ENCODE assay signal across 16 cellular contexts in genomic region chr6:168030881-168031280, GRCh38. TPM values are rescaled to one million over a fixed set of nuclear protein-coding genes. Genes with fewer than 3 reads are reported as not detected.
DNase-seq lines count a peak whose midpoint lies in the region; ATAC-seq, FAIRE-seq and TF ChIP-seq lines count a peak whose summit lies in the region.
"Had no signal": no experiment of that assay in that cellular context is flagged by ENCODE, and none has a peak within 500 bp of the region (broad histone marks: within the 10 kb centered on the region; RNA-seq: fewer than 3 reads in every experiment).

No MANE protein-coding gene starts in this region.

- BruUV-seq in IMR-90 (replicated peaks; lab: Mats Ljungman, UMichigan) = no TSS peak

- no peaks in the 10 kb centered on the region for H3K79me2 ChIP-seq in GM23248 (ENCODE audit: insufficient read depth)

- H2AFZ ChIP-seq in GM23248 (no peak overlapping the region), IMR-90 (replicated peaks; ENCODE audit: low read length, poor library complexity) (no peak overlapping the region)

- no peak overlapping the region for H4K5ac ChIP-seq in IMR-90 (ENCODE audit: low read depth, low read length)

- H3K4me3 ChIP-seq in GM23248 (no peak overlapping the region), IMR-90 (ENCODE audit: insufficient read depth, low read depth, low read length) (no peak overlapping the region), right atrium auricular region (no peak overlapping the region), psoas muscle (no peak overlapping the region), small intestine (ENCODE audit: low read depth in 1 of 2, low read length in 2 of 2) (no peak overlapping the region)

- H3K9me3 ChIP-seq in GM23248 (ENCODE audit: low read depth) (no peaks in the 10 kb centered on the region), IMR-90 (ENCODE audit: control insufficient read depth, insufficient read depth, low read length) (no peaks in the 10 kb centered on the region), right atrium auricular region (no peaks in the 10 kb centered on the region), psoas muscle (no peaks in the 10 kb centered on the region), small intestine (ENCODE audit: control insufficient read depth, low read depth) (no peaks in the 10 kb centered on the region)
- H3K9me3 ChIP-seq: SK-N-SH had no signal

- H3K9me1 ChIP-seq in IMR-90 (ENCODE audit: insufficient read depth, low read length) = peaks cover 14% of the 10 kb centered on the region

- no peaks in the 10 kb centered on the region for H3K36me3 ChIP-seq in GM23248 (ENCODE audit: low read depth)
- H3K36me3 ChIP-seq in IMR-90 (ENCODE audit: control insufficient read depth, insufficient read depth, low read length) = no peaks in the 10 kb centered on the region
- H3K36me3 ChIP-seq in right atrium auricular region = no peaks in the 10 kb centered on the region
- no peaks in the 10 kb centered on the region for H3K36me3 ChIP-seq in psoas muscle (ENCODE audit: insufficient read depth in 1 of 2, low read depth in 1 of 2)
- no peaks in the 10 kb centered on the region for H3K36me3 ChIP-seq in small intestine (ENCODE audit: control insufficient read depth in 2 of 2, insufficient read depth in 2 of 2, low read length in 2 of 2)

- H3K23ac ChIP-seq in IMR-90 (ENCODE audit: low read depth, low read length) = no peak overlapping the region

- H3K14ac ChIP-seq in IMR-90 (replicated peaks; ENCODE audit: low read depth, low read length) = 0 out of 2 replicates have a peak overlapping the region, but pooled peaks have one; percentile 8

- H2BK15ac ChIP-seq in IMR-90 (ENCODE audit: low read depth, low read length) = peak overlapping the region; percentile 28; the same call in 1 of the 3 replicates

- no peak overlapping the region for H3K56ac ChIP-seq in IMR-90 (ENCODE audit: extremely low read depth, insufficient read depth, low read length)

- CTCF ChIA-PET in IMR-90 (lab: Yijun Ruan, JAX) = no interaction called here

- WGBS in GM23248 (ENCODE audit: low coverage in 1 of 2, low lambda C conversion rate in 2 of 2, missing lambda C conversion rate in 2 of 2), 2 experiments = 98 to 100% methylated on average over 2 of the region's 2 CpGs
- WGBS in IMR-90 (ENCODE audit: extremely low coverage in 2 of 2, insufficient read length in 1 of 2), 2 experiments = no CpG with 5 or more reads among the region's 2 CpGs
- 31 to 47% (median 35%) methylated on average over 2 of the region's 2 CpGs for WGBS in psoas muscle, 3 donors
- 69 to 91% (median 79%) methylated on average over 2 of the region's 2 CpGs for WGBS in small intestine, 3 donors

- no peak for FAIRE-seq in small intestine (lab: Jason Lieb, UNC)
- FAIRE-seq: H54, HTR-8/SVneo had no signal

- intact Hi-C loops in IMR-90 (cut with micrococcal nuclease) = loop anchor here (10.0 kb wide), 2 partner anchors 76 to 206 kb away; partner anchors contain the start of gene AFDN
- intact Hi-C loops in psoas muscle (cut with DNase I) = no loop called here

- H3K79me1 ChIP-seq in IMR-90 (ENCODE audit: low read depth in 1 of 2, low read length in 2 of 2) = no peaks in the 10 kb centered on the region

- TF ChIP-seq POLR2A in IMR-90 (IDR thresholded peaks at IDR 0.05; ENCODE audit: low read depth, low read length) = no peak

- in situ Hi-C loops in GM23248 (cut with MboI) (no loop called here), IMR-90 (cut with MboI; ENCODE audit: low sequenced_read_pairs) (no loop called here)

- H4K20me1 ChIP-seq in GM23248 (ENCODE audit: insufficient read depth) (no peaks in the 10 kb centered on the region), IMR-90 (ENCODE audit: insufficient read depth, low read length) (no peaks in the 10 kb centered on the region)

- H3K27ac ChIP-seq in GM23248 (no peak overlapping the region), IMR-90 (ENCODE audit: insufficient read depth, low read length) (no peak overlapping the region), right atrium auricular region (peak overlapping the region in 1 of 2 donors; percentile 60), psoas muscle (peak overlapping the region; percentile 67), small intestine (ENCODE audit: low read depth in 1 of 2, low read length in 1 of 2) (no peak overlapping the region)
- H3K27ac ChIP-seq: HL-60 had no signal

- H2AK5ac ChIP-seq in IMR-90 (ENCODE audit: low read depth, low read length) = no peak overlapping the region

- H4K8ac ChIP-seq in IMR-90 (ENCODE audit: low read depth in 2 of 2, low read length in 2 of 2) = peak overlapping the region in 1 of 2 experiments; percentile 20; a peak in 2 of 4 replicates

- ATAC-seq in IMR-90 (ENCODE audit: low read depth) = no peak
- ATAC-seq in psoas muscle = no peak
- no peak for ATAC-seq in GM21367 (IDR thresholded peaks at IDR 0.05; ENCODE audit: unreplicated experiment)
- ATAC-seq in HG03571 (IDR thresholded peaks at IDR 0.05; ENCODE audit: unreplicated experiment) = no peak

- no peak overlapping the region for H4K91ac ChIP-seq in IMR-90 (ENCODE audit: insufficient read depth, low read depth, low read length)

- H3K27me3 ChIP-seq in GM23248 (replicated peaks; ENCODE audit: insufficient read depth) (no peaks in the 10 kb centered on the region), IMR-90 (ENCODE audit: control insufficient read depth, insufficient read depth, low read length) (no peaks in the 10 kb centered on the region), right atrium auricular region (no peaks in the 10 kb centered on the region), psoas muscle (ENCODE audit: insufficient read depth in 3 of 3, low read length in 2 of 3) (peaks cover 0 to 5% (median 0%) of the 10 kb centered on the region in 3 donors), small intestine (ENCODE audit: control insufficient read depth in 2 of 2, insufficient read depth in 2 of 2, low read length in 2 of 2) (no peaks in the 10 kb centered on the region)

- H3K4me2 ChIP-seq in GM23248 (ENCODE audit: unreplicated experiment) (peak overlapping the region; percentile 36), IMR-90 (ENCODE audit: low read depth, low read length) (no peak overlapping the region)
- H3K4me2 ChIP-seq: SK-N-SH had no signal

- no peak overlapping the region; the same call in 1 of the 2 replicates for H3K18ac ChIP-seq in IMR-90 (ENCODE audit: low read depth, low read length)

- TF ChIP-seq CTCF in IMR-90 (conservative IDR thresholded peaks at IDR 0.05; ENCODE audit: low read depth, low read length) (no peak), right atrium auricular region (IDR thresholded peaks at IDR 0.05) (no peak), psoas muscle (IDR thresholded peaks at IDR 0.05) (no peak)

- peak overlapping the region; percentile 20; the same call in 1 of the 2 replicates for H2BK20ac ChIP-seq in IMR-90 (ENCODE audit: low read depth, low read length)

- H3K4me1 ChIP-seq in GM23248 (ENCODE audit: insufficient read depth) (peaks cover 21% of the 10 kb centered on the region), IMR-90 (ENCODE audit: control insufficient read depth, insufficient read depth, low read length) (peaks cover 11% of the 10 kb centered on the region), right atrium auricular region (peaks cover 0 to 27% of the 10 kb centered on the region in 2 donors), psoas muscle (peaks cover 3% of the 10 kb centered on the region), small intestine (ENCODE audit: control insufficient read depth in 2 of 2, insufficient read depth in 1 of 2, low read depth in 1 of 2, low read length in 1 of 2) (peaks cover 0 to 5% of the 10 kb centered on the region in 2 donors)

- dilution Hi-C loops in IMR-90 (cut with HindIII; ENCODE audit: low sequenced_read_pairs, unreplicated experiment) = no loop called here

- no peak for TF ChIP-seq RAD21 in IMR-90 (IDR thresholded peaks at IDR 0.05; ENCODE audit: low read length)

- H2BK120ac ChIP-seq in IMR-90 (ENCODE audit: low read depth, low read length) = no peak overlapping the region

- H3F3A ChIP-seq in GM23248 (ENCODE audit: insufficient read depth) = peaks cover 39% of the 10 kb centered on the region

- 0 out of 2 replicates have a peak overlapping the region, but pooled peaks have one; percentile 19 for H3K4ac ChIP-seq in IMR-90 (ENCODE audit: low read depth, low read length)

- DNase-seq in GM23248 (no peak), IMR-90 (no peak), right atrium auricular region (ENCODE audit: low spot score) (peak; percentile 9), psoas muscle (no peak), COLO829 (ENCODE audit: low spot score) (no peak), small intestine (no peak)
- DNase-seq: NCI-H1436, NCI-H2029, NCI-H510A, NCI-H774, SK-N-SH had no signal

- no peak overlapping the region for H2AK9ac ChIP-seq in IMR-90 (replicated peaks; ENCODE audit: low read depth, low read length, poor library complexity)

- POLR2A ChIA-PET in IMR-90 (lab: Charles Lee; ENCODE audit: unreplicated experiment) = no interaction called here

- no peak overlapping the region for H2BK5ac ChIP-seq in IMR-90 (ENCODE audit: low read depth, low read length, poor library complexity, severe bottlenecking)

- no peak overlapping the region for H3K9ac ChIP-seq in GM23248
- no peak overlapping the region for H3K9ac ChIP-seq in IMR-90 (ENCODE audit: low read depth, low read length)
- H3K9ac ChIP-seq: SK-N-SH had no signal

- no peaks in the 10 kb centered on the region for H3K9me2 ChIP-seq in GM23248 (ENCODE audit: insufficient read depth)
- H3K9me2 ChIP-seq: SK-N-SH had no signal

TF ChIP-seq in IMR-90, 13 proteins besides CTCF, POLR2A, EP300 and RAD21 (continues in another document):
- TF ChIP-seq CHD1 (IDR thresholded peaks at IDR 0.05; ENCODE audit: low read depth, low read length) (no peak), NFE2L2 (IDR thresholded peaks at IDR 0.05; ENCODE audit: low read depth, low read length) (no peak)

RNA-seq across cellular contexts. Expression of gene KIF25, which starts 33.4 kb away (rescaled TPM):
- total RNA-seq in GM23248 (2014; rRNA removed; shearing (Covaris generic)) = not detected in 2 replicates
- polyA plus RNA-seq in GM23248 (2016; fragmentation: Nextera tagmentation; extraction: Ambion mirVana) (not detected in 2 replicates), IMR-90 (2012; rRNA removed) (not detected in 2 replicates), psoas muscle (under 1 TPM; 0.10 to 0.23 (median 0.14) TPM), small intestine (under 1 TPM in 1 of 3 donors, not detected in 2; 0.16 TPM)
- total RNA-seq in IMR-90 (2012; rRNA removed) (not detected in 2 replicates), right atrium auricular region (not detected), psoas muscle (under 1 TPM in 2 of 4 donors, not detected in 2; 0.20 to 0.43 TPM)
- not detected in 2 replicates for polyA plus RNA-seq in IMR-90 (2012; cell fraction: cytosol; rRNA removed)
- 0.34 and 0.83 TPM in 2 replicates for polyA plus RNA-seq in IMR-90 (2012; cell fraction: nucleus; rRNA removed; ENCODE audit: low replicate concordance)
- polyA plus RNA-seq: SK-N-SH had no signal

RNA-seq across cellular contexts. Expression of gene FRMD1, which starts 48.1 kb away (rescaled TPM):
- total RNA-seq in GM23248 (2014; rRNA removed; shearing (Covaris generic)) = not detected in 2 replicates
- not detected in 2 replicates for polyA plus RNA-seq in GM23248 (2016; fragmentation: Nextera tagmentation; extraction: Ambion mirVana)
- total RNA-seq in IMR-90 (2012; rRNA removed) = not detected in 2 replicates
- polyA plus RNA-seq in IMR-90 (2012; rRNA removed) = not detected in 2 replicates
- polyA plus RNA-seq in IMR-90 (2012; cell fraction: cytosol; rRNA removed) = not detected in 2 replicates
- not detected in 2 replicates for polyA plus RNA-seq in IMR-90 (2012; cell fraction: nucleus; rRNA removed; ENCODE audit: low replicate concordance)
- under 1 TPM in 1 of 2 donors, not detected in 1; 0.08 TPM for total RNA-seq in right atrium auricular region
- 1 to 10 TPM in 1 of 4 donors, under 1 TPM in 3; 0.17 to 2.9 (median 0.29) TPM for total RNA-seq in psoas muscle
- under 1 TPM; 0.01 to 0.77 (median 0.14) TPM for polyA plus RNA-seq in psoas muscle
- polyA plus RNA-seq in small intestine = 1 to 10 TPM in 2 of 3 donors, under 1 TPM in 1; 0.15 to 1.6 (median 1.1) TPM
- polyA plus RNA-seq: SK-N-SH had no signal
